In the genomic region with DNA sequence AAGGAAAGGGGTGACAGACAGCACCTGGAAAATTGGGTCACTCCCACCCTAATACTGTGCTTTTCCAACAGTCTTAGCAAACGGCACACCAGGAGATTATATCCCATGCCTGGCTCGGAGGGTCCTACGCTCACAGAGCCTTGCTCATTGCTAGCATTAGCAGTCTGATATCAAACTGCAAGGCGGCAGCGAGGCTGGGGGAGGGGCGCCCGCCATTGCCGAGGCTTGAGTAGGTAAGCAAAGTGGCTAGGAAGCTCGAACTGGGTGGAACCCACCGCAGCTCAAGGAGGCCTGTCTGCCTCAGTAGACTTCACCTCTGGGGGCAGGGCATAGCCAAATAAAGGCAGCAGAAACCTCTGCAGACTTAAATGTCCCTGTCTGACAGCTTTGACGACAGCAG, we compare ENCODE assay signal across 22 cellular contexts. TPM values are rescaled to one million over a fixed set of nuclear protein-coding genes. Genes with fewer than 3 reads are reported as not detected.
"Had no signal": no experiment of that assay in that cellular context is flagged by ENCODE, and none has a peak within 500 bp of the region (broad histone marks: within the 10 kb centered on the region; RNA-seq: fewer than 3 reads in every experiment).

No MANE protein-coding gene starts in this region.

RNA-seq across cellular contexts. Expression of gene SPATA31C1, which starts 15.4 kb away (rescaled TPM):
- total RNA-seq: hepatocyte, kidney, kidney epithelial cell, left cardiac atrium, left colon, left lobe of liver, left lung, left ventricle myocardium inferior, left ventricle myocardium superior, lower leg skin, lower lobe of right lung, lung, lung microvascular endothelial cell, mammary epithelial cell, mesenteric fat pad, mononuclear cell, mucosa of descending colon, mucosa of gallbladder, myocyte had no signal
- polyA plus RNA-seq: hepatocyte, immature natural killer cell, keratinocyte, liver, lung, mammary epithelial cell had no signal

RNA-seq across cellular contexts. Expression of gene SPATA31E1, which starts 19.7 kb away (rescaled TPM):
- total RNA-seq: hepatocyte, kidney, kidney epithelial cell, left cardiac atrium, left colon, left lobe of liver, left lung, left ventricle myocardium inferior, left ventricle myocardium superior, liver, lower leg skin, lower lobe of right lung, lung, lung microvascular endothelial cell, mammary epithelial cell, mesenteric fat pad, mononuclear cell, mucosa of gallbladder, myocyte had no signal
- polyA plus RNA-seq: hepatocyte, immature natural killer cell, keratinocyte, liver, lung, mammary epithelial cell had no signal
